In the genomic region with DNA sequence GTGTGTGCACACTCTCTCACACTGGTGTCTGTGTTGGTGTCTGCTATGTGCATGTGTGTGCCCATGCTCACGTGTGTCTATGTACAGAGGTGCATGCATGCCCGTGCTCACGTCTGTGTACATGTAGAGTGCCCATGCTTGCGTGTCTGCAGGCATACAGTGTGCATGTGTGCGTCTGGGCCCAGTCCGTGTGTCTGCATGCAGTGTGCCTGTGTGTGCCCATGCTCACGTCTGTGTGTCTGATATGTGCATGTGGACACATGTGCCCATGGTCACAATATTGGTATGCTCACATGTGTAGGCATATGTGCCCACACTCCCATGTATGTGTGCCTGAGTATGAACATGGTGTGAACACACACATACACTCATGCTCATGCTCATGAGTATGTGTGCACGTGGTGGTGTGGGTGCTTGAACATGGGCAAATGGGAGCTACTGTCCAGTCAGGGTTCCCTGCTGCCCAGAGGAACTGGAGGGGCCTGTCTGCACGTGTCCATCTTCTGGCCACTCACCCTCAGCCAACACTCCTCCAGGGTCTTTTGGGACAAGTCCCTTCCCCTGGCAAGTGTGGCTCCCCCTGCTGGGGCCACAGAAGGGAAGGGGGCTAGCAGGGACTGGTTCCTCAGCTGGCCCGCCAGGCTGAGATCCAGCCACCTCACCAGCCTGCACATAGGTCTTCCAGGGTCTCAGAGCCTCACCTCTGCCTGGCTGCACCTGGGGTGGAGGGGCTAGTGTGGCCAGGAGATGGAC, we compare ENCODE assay signal across 1 cellular context.
A peak's percentile ranks its signal among the peaks of the same experiment; 100 is the strongest.
TF ChIP-seq lines count a peak whose summit lies in the region.

No MANE protein-coding gene starts in this region.

TF ChIP-seq in K562, 482 proteins besides CTCF, POLR2A, EP300 and RAD21 (continued from another document and continues in another):
- TF ChIP-seq, protein P1, sequence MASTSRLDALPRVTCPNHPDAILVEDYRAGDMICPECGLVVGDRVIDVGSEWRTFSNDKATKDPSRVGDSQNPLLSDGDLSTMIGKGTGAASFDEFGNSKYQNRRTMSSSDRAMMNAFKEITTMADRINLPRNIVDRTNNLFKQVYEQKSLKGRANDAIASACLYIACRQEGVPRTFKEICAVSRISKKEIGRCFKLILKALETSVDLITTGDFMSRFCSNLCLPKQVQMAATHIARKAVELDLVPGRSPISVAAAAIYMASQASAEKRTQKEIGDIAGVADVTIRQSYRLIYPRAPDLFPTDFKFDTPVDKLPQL (IDR thresholded peaks at IDR 0.05; ENCODE audit: extremely low read depth, insufficient read length), result no peak
- TF ChIP-seq, protein P2, sequence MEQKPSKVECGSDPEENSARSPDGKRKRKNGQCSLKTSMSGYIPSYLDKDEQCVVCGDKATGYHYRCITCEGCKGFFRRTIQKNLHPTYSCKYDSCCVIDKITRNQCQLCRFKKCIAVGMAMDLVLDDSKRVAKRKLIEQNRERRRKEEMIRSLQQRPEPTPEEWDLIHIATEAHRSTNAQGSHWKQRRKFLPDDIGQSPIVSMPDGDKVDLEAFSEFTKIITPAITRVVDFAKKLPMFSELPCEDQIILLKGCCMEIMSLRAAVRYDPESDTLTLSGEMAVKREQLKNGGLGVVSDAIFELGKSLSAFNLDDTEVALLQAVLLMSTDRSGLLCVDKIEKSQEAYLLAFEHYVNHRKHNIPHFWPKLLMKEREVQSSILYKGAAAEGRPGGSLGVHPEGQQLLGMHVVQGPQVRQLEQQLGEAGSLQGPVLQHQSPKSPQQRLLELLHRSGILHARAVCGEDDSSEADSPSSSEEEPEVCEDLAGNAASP (IDR thresholded peaks at IDR 0.05), result no peak
- TF ChIP-seq C11orf30 (IDR thresholded peaks at IDR 0.05; ENCODE audit: low read depth), result no peak
- no peak for TF ChIP-seq SMAD4 (CRISPR knock-in tag; conservative IDR thresholded peaks at IDR 0.05)
- no peak for TF ChIP-seq RFX1 (IDR thresholded peaks at IDR 0.05)
- peak; percentile 60 for TF ChIP-seq BHLHE40 (IDR thresholded peaks at IDR 0.05; ENCODE audit: low read length)
- no peak for TF ChIP-seq SETDB1 (IDR thresholded peaks at IDR 0.05; ENCODE audit: low read length)
- TF ChIP-seq MAFK (IDR thresholded peaks at IDR 0.05; ENCODE audit: low read length), result no peak
- TF ChIP-seq, protein P3, sequence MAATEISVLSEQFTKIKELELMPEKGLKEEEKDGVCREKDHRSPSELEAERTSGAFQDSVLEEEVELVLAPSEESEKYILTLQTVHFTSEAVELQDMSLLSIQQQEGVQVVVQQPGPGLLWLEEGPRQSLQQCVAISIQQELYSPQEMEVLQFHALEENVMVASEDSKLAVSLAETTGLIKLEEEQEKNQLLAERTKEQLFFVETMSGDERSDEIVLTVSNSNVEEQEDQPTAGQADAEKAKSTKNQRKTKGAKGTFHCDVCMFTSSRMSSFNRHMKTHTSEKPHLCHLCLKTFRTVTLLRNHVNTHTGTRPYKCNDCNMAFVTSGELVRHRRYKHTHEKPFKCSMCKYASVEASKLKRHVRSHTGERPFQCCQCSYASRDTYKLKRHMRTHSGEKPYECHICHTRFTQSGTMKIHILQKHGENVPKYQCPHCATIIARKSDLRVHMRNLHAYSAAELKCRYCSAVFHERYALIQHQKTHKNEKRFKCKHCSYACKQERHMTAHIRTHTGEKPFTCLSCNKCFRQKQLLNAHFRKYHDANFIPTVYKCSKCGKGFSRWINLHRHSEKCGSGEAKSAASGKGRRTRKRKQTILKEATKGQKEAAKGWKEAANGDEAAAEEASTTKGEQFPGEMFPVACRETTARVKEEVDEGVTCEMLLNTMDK (IDR thresholded peaks at IDR 0.05; ENCODE audit: borderline replicate concordance, insufficient read depth, low read depth, low read length, poor library complexity, severe bottlenecking), result peak; percentile 98
- TF ChIP-seq ZNF274 (IDR thresholded peaks at IDR 0.05; ENCODE audit: borderline replicate concordance, low read depth, low read length), result no peak
- peak; percentile 61; the same call in 1 of the 2 replicates for TF ChIP-seq ERF (CRISPR knock-in tag; IDR thresholded peaks at IDR 0.05)
- 0 out of 4 replicates have a peak, but pooled peaks of 1 of the 2 experiments have one; percentile 30 for TF ChIP-seq RCOR1 (IDR thresholded peaks at IDR 0.05; ENCODE audit: borderline replicate concordance in 1 of 2, low read depth in 2 of 2, low read length in 2 of 2)
- TF ChIP-seq, protein P4, sequence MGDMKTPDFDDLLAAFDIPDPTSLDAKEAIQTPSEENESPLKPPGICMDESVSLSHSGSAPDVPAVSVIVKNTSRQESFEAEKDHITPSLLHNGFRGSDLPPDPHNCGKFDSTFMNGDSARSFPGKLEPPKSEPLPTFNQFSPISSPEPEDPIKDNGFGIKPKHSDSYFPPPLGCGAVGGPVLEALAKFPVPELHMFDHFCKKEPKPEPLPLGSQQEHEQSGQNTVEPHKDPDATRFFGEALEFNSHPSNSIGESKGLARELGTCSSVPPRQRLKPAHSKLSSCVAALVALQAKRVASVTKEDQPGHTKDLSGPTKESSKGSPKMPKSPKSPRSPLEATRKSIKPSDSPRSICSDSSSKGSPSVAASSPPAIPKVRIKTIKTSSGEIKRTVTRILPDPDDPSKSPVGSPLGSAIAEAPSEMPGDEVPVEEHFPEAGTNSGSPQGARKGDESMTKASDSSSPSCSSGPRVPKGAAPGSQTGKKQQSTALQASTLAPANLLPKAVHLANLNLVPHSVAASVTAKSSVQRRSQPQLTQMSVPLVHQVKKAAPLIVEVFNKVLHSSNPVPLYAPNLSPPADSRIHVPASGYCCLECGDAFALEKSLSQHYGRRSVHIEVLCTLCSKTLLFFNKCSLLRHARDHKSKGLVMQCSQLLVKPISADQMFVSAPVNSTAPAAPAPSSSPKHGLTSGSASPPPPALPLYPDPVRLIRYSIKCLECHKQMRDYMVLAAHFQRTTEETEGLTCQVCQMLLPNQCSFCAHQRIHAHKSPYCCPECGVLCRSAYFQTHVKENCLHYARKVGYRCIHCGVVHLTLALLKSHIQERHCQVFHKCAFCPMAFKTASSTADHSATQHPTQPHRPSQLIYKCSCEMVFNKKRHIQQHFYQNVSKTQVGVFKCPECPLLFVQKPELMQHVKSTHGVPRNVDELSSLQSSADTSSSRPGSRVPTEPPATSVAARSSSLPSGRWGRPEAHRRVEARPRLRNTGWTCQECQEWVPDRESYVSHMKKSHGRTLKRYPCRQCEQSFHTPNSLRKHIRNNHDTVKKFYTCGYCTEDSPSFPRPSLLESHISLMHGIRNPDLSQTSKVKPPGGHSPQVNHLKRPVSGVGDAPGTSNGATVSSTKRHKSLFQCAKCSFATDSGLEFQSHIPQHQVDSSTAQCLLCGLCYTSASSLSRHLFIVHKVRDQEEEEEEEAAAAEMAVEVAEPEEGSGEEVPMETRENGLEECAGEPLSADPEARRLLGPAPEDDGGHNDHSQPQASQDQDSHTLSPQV (IDR thresholded peaks at IDR 0.05), result no peak
- TF ChIP-seq HDAC2 (IDR thresholded peaks at IDR 0.05), result no peak; the same call in 1 of the 2 replicates
- TF ChIP-seq ESRRA (IDR thresholded peaks at IDR 0.05; ENCODE audit: borderline replicate concordance, low read depth), result no peak
- TF ChIP-seq KAT8 (IDR thresholded peaks at IDR 0.05; ENCODE audit: low read depth), result no peak
- TF ChIP-seq, protein P5, sequence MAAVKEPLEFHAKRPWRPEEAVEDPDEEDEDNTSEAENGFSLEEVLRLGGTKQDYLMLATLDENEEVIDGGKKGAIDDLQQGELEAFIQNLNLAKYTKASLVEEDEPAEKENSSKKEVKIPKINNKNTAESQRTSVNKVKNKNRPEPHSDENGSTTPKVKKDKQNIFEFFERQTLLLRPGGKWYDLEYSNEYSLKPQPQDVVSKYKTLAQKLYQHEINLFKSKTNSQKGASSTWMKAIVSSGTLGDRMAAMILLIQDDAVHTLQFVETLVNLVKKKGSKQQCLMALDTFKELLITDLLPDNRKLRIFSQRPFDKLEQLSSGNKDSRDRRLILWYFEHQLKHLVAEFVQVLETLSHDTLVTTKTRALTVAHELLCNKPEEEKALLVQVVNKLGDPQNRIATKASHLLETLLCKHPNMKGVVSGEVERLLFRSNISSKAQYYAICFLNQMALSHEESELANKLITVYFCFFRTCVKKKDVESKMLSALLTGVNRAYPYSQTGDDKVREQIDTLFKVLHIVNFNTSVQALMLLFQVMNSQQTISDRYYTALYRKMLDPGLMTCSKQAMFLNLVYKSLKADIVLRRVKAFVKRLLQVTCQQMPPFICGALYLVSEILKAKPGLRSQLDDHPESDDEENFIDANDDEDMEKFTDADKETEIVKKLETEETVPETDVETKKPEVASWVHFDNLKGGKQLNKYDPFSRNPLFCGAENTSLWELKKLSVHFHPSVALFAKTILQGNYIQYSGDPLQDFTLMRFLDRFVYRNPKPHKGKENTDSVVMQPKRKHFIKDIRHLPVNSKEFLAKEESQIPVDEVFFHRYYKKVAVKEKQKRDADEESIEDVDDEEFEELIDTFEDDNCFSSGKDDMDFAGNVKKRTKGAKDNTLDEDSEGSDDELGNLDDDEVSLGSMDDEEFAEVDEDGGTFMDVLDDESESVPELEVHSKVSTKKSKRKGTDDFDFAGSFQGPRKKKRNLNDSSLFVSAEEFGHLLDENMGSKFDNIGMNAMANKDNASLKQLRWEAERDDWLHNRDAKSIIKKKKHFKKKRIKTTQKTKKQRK (IDR thresholded peaks at IDR 0.05; ENCODE audit: borderline replicate concordance, low read depth, low read length), result no peak
- peak; percentile 28; the same call in 1 of the 2 replicates for TF ChIP-seq PRMT5 (CRISPR knock-in tag; IDR thresholded peaks at IDR 0.05)
- no peak for TF ChIP-seq POLR2AphosphoS2 (IDR thresholded peaks at IDR 0.05; ENCODE audit: low read length)
- TF ChIP-seq STAG1 (CRISPR knock-in tag; IDR thresholded peaks at IDR 0.05; ENCODE audit: borderline replicate concordance), result no peak
- no peak for TF ChIP-seq MAFG (tag; conservative IDR thresholded peaks at IDR 0.05)
- no peak for TF ChIP-seq BRD9 (IDR thresholded peaks at IDR 0.05; ENCODE audit: low read depth, partially characterized antibody)
- TF ChIP-seq, protein P6, sequence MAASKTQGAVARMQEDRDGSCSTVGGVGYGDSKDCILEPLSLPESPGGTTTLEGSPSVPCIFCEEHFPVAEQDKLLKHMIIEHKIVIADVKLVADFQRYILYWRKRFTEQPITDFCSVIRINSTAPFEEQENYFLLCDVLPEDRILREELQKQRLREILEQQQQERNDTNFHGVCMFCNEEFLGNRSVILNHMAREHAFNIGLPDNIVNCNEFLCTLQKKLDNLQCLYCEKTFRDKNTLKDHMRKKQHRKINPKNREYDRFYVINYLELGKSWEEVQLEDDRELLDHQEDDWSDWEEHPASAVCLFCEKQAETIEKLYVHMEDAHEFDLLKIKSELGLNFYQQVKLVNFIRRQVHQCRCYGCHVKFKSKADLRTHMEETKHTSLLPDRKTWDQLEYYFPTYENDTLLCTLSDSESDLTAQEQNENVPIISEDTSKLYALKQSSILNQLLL (CRISPR knock-in tag; IDR thresholded peaks at IDR 0.05; ENCODE audit: borderline replicate concordance), result 0 out of 2 replicates have a peak, but pooled peaks have one; percentile 47
- TF ChIP-seq ZNF444 (CRISPR knock-in tag; IDR thresholded peaks at IDR 0.05), result no peak
- TF ChIP-seq MCM5 (IDR thresholded peaks at IDR 0.05; ENCODE audit: low read depth), result no peak
- no peak for TF ChIP-seq ZFP30 (CRISPR knock-in tag; IDR thresholded peaks at IDR 0.05; ENCODE audit: borderline replicate concordance)
- TF ChIP-seq CHD2 (IDR thresholded peaks at IDR 0.05; ENCODE audit: low read depth, low read length), result no peak
- TF ChIP-seq, protein P7, sequence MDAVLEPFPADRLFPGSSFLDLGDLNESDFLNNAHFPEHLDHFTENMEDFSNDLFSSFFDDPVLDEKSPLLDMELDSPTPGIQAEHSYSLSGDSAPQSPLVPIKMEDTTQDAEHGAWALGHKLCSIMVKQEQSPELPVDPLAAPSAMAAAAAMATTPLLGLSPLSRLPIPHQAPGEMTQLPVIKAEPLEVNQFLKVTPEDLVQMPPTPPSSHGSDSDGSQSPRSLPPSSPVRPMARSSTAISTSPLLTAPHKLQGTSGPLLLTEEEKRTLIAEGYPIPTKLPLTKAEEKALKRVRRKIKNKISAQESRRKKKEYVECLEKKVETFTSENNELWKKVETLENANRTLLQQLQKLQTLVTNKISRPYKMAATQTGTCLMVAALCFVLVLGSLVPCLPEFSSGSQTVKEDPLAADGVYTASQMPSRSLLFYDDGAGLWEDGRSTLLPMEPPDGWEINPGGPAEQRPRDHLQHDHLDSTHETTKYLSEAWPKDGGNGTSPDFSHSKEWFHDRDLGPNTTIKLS (IDR thresholded peaks at IDR 0.05; ENCODE audit: borderline replicate concordance, low read depth), result no peak
- TF ChIP-seq ZNF766 (CRISPR knock-in tag; conservative IDR thresholded peaks at IDR 0.05), result no peak
- TF ChIP-seq TRIM28 (IDR thresholded peaks at IDR 0.05), result no peak
- TF ChIP-seq MEIS2 (IDR thresholded peaks at IDR 0.05; ENCODE audit: partially characterized antibody), result no peak
- peak; percentile 35 for TF ChIP-seq RBBP5 (IDR thresholded peaks at IDR 0.05; ENCODE audit: borderline replicate concordance, insufficient read depth, low read length, poor library complexity, severe bottlenecking)
- 0 out of 2 replicates have a peak, but pooled peaks have one; percentile 38 for TF ChIP-seq E2F3 (CRISPR knock-in tag; IDR thresholded peaks at IDR 0.05)
- TF ChIP-seq, protein P8, sequence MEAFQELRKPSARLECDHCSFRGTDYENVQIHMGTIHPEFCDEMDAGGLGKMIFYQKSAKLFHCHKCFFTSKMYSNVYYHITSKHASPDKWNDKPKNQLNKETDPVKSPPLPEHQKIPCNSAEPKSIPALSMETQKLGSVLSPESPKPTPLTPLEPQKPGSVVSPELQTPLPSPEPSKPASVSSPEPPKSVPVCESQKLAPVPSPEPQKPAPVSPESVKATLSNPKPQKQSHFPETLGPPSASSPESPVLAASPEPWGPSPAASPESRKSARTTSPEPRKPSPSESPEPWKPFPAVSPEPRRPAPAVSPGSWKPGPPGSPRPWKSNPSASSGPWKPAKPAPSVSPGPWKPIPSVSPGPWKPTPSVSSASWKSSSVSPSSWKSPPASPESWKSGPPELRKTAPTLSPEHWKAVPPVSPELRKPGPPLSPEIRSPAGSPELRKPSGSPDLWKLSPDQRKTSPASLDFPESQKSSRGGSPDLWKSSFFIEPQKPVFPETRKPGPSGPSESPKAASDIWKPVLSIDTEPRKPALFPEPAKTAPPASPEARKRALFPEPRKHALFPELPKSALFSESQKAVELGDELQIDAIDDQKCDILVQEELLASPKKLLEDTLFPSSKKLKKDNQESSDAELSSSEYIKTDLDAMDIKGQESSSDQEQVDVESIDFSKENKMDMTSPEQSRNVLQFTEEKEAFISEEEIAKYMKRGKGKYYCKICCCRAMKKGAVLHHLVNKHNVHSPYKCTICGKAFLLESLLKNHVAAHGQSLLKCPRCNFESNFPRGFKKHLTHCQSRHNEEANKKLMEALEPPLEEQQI (IDR thresholded peaks at IDR 0.05), result no peak
- no peak for TF ChIP-seq ZNF431 (CRISPR knock-in tag; IDR thresholded peaks at IDR 0.05)
- TF ChIP-seq PHF8 (IDR thresholded peaks at IDR 0.05; ENCODE audit: borderline replicate concordance, low read length), result no peak; the same call in 1 of the 2 replicates
- TF ChIP-seq, protein P9, sequence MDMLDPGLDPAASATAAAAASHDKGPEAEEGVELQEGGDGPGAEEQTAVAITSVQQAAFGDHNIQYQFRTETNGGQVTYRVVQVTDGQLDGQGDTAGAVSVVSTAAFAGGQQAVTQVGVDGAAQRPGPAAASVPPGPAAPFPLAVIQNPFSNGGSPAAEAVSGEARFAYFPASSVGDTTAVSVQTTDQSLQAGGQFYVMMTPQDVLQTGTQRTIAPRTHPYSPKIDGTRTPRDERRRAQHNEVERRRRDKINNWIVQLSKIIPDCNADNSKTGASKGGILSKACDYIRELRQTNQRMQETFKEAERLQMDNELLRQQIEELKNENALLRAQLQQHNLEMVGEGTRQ (CRISPR knock-in tag; IDR thresholded peaks at IDR 0.05), result peak; percentile 34; the same call in 1 of the 2 replicates
- no peak for TF ChIP-seq EWSR1 (IDR thresholded peaks at IDR 0.05; ENCODE audit: borderline replicate concordance, low read depth, partially characterized antibody)
- no peak for TF ChIP-seq NFIX (CRISPR knock-in tag; IDR thresholded peaks at IDR 0.05; ENCODE audit: low read depth)
- TF ChIP-seq ARHGAP35 (IDR thresholded peaks at IDR 0.05; ENCODE audit: partially characterized antibody), result no peak
- no peak for TF ChIP-seq HMG20B (CRISPR knock-in tag; IDR thresholded peaks at IDR 0.05)
